Comparison of ENCODE assay signal across 28 cellular contexts in genomic region chr7:108289852-108290251, GRCh38.
"Had no signal": no experiment of that assay in that cellular context is flagged by ENCODE, and none has a peak within 500 bp of the region (broad histone marks: within the 10 kb centered on the region; RNA-seq: fewer than 3 reads in every experiment).

No MANE protein-coding gene starts in this region.

- H3K27me3 ChIP-seq: ascending aorta, cardiac muscle cell, colonic mucosa, gastrocnemius medialis, spleen, tibial nerve had no signal

- H3K36me3 ChIP-seq: ascending aorta, cardiac muscle cell, colonic mucosa, gastrocnemius medialis, spleen, tibial nerve had no signal

- FAIRE-seq: keratinocyte had no signal

- DNase-seq: activated CD4-positive, alpha-beta memory T cell treated with anti-CD3 and anti-CD28 coated beads, Interleukin-2, amount 10 ng/mL, durations not matched to agents 7 days and 5 days; activated CD4-positive, alpha-beta T cell treated with anti-CD3 and anti-CD28 coated beads for 1 hour; activated CD4-positive, alpha-beta T cell treated with anti-CD3 and anti-CD28 coated beads, Interleukin-2, amount 10 ng/mL, durations not matched to agents 7 days and 5 days; activated CD8-positive, alpha-beta memory T cell treated with anti-CD3 and anti-CD28 coated beads, Interleukin-2, amount 50 U/mL, for 48 hours; activated gamma-delta T cell; activated naive CD4-positive, alpha-beta T cell treated with anti-CD3 and anti-CD28 coated beads, Interleukin-2, amount 10 ng/mL, durations not matched to agents 7 days and 5 days; activated naive CD8-positive, alpha-beta T cell treated with anti-CD3 and anti-CD28 coated beads, Interleukin-2, amount 10 ng/mL, durations not matched to agents 7 days and 5 days; activated T-cell treated with anti-CD3 and anti-CD28 coated beads, Interleukin-2, amount 50 U/mL, for 24 hours; cerebellar nuclear complex; colonic mucosa; effector memory CD4-positive, alpha-beta T cell; erythroblast; gastrocnemius medialis; glutamatergic neuron; left colon; mammary epithelial cell; naive B cell; occipital lobe; posterior cingulate gyrus; right cardiac atrium; spleen; stimulated activated naive CD4-positive, alpha-beta T cell; T1000 had no signal

- H3K4me1 ChIP-seq: ascending aorta, colonic mucosa, gastrocnemius medialis had no signal

- ATAC-seq: gastrocnemius medialis, left colon, right cardiac atrium, WTC11 had no signal

- H3K9me3 ChIP-seq: ascending aorta, colonic mucosa, gastrocnemius medialis, spleen, tibial nerve had no signal

- H3K27ac ChIP-seq: ascending aorta, cardiac muscle cell, colonic mucosa, gastrocnemius medialis, tibial nerve had no signal

- H3K4me3 ChIP-seq: ascending aorta, cardiac muscle cell, colonic mucosa, gastrocnemius medialis, spleen, tibial nerve had no signal
